In genomic region chr10:32970910-32971309, GRCh38 we compare ENCODE assay signal across 10 cellular contexts. TPM values are rescaled to one million over a fixed set of nuclear protein-coding genes. Genes with fewer than 3 reads are reported as not detected.
DNase-seq lines count a peak whose midpoint lies in the region; ATAC-seq and TF ChIP-seq lines count a peak whose summit lies in the region.
"Had no signal": no experiment of that assay in that cellular context is flagged by ENCODE, and none has a peak within 500 bp of the region (broad histone marks: within the 10 kb centered on the region; RNA-seq: fewer than 3 reads in every experiment).

No MANE protein-coding gene starts in this region.

- H3K4me3 Mint-ChIP-seq in activated T-helper 17 cell treated with anti-CD3 and anti-CD28 coated beads, Interleukin-2, amount 50 U/mL, for 72 hours: no peak overlapping the region

- no peaks in the 10 kb centered on the region for H3K4me1 Mint-ChIP-seq in activated T-helper 17 cell treated with anti-CD3 and anti-CD28 coated beads, Interleukin-2, amount 50 U/mL, for 72 hours

- H3K9me3 Mint-ChIP-seq in activated T-helper 17 cell treated with anti-CD3 and anti-CD28 coated beads, Interleukin-2, amount 50 U/mL, for 72 hours: no peaks in the 10 kb centered on the region

- no peak overlapping the region for H3K27ac Mint-ChIP-seq in activated T-helper 17 cell treated with anti-CD3 and anti-CD28 coated beads, Interleukin-2, amount 50 U/mL, for 72 hours

- DNase-seq in GM10248 (ENCODE audit: extremely low spot score) (peak; percentile 29), GM20000 (ENCODE audit: low spot score) (peak; percentile 30), NCI-H774 (lab: John Stamatoyannopoulos, UW) (no peak), iPS-NIHi11 (ENCODE audit: low spot score) (no peak), NCI-H446 (lab: John Stamatoyannopoulos, UW) (no peak)
- DNase-seq: stomach, SW 1271 had no signal

- CTCF ChIA-PET in GM10248 (lab: Yijun Ruan, JAX): interaction anchor here (1.0 to 1.2 kb wide), 3 partner anchors 10 to 40 kb away, joined by 3 read pairs; no protein-coding TSS in a partner anchor

- ATAC-seq in HG03045 (IDR thresholded peaks at IDR 0.05; ENCODE audit: unreplicated experiment) (peak; percentile 76), GM19452 (IDR thresholded peaks at IDR 0.05; ENCODE audit: unreplicated experiment) (no peak)
- ATAC-seq in activated T-helper 17 cell treated with anti-CD3 and anti-CD28 coated beads, Interleukin-2, amount 50 U/mL, for 72 hours (replicated peaks): peak; percentile 77

- POLR2A ChIA-PET in GM10248 (lab: Yijun Ruan, JAX): no interaction called here

- no peaks in the 10 kb centered on the region for H3K27me3 Mint-ChIP-seq in activated T-helper 17 cell treated with anti-CD3 and anti-CD28 coated beads, Interleukin-2, amount 50 U/mL, for 72 hours

- no peak for TF ChIP-seq CTCF in GM10248 (IDR thresholded peaks at IDR 0.05; ENCODE audit: control extremely low read depth, extremely low read depth, low read depth, missing control alignments)
- TF ChIP-seq CTCF in GM20000 (IDR thresholded peaks at IDR 0.05; ENCODE audit: extremely low read depth, missing control alignments): no peak

- H3K36me3 Mint-ChIP-seq in activated T-helper 17 cell treated with anti-CD3 and anti-CD28 coated beads, Interleukin-2, amount 50 U/mL, for 72 hours (ENCODE audit: low read depth): no peaks in the 10 kb centered on the region

RNA-seq across cellular contexts. Expression of gene ITGB1, which starts 12.9 kb away (rescaled TPM):
- total RNA-seq in activated T-helper 17 cell treated with anti-CD3 and anti-CD28 coated beads, Interleukin-2, amount 50 U/mL, for 72 hours: 100 to 1,000 TPM; 125 to 126 TPM

Comparison
In these comparisons a context has a peak if more than half of its experiments do, and no peak if none do; other contexts are left out.
1. DNase-seq: peak in GM10248 (single experiment) and GM20000 (single experiment); none in NCI-H774 (single experiment), iPS-NIHi11 (single experiment) and NCI-H446 (0 of 2).